Comparison of ENCODE assay signal across 2 cellular contexts in the genomic region with DNA sequence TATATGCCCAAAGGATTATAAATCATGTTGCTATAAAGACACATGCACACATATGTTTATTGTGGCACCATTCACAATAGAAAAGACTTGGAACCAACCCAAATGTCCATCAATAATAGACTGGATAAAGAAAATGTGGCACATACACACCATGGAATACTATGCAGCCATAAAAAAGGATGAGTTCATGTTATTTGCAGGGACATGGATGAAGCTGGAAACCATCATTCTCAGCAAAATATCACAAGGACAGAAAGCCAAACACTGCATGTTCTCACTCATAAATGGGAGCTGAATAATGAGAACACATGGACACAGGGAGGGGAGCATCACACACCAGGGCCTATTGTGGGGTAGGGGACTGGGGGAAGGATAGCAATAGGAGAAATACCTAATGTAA. TPM values are rescaled to one million over a fixed set of nuclear protein-coding genes. Genes with fewer than 3 reads are reported as not detected.
DNase-seq lines count a peak whose midpoint lies in the region; ATAC-seq, FAIRE-seq and TF ChIP-seq lines count a peak whose summit lies in the region.
"Not testable (repeated sequence)": the region's sequence is repeated elsewhere in the genome, so short reads cannot be mapped to it uniquely, and the experiment has no call there.

No MANE protein-coding gene starts in this region.

- not testable (repeated sequence) for TF ChIP-seq POLR2A in K562 (conservative IDR thresholded peaks at IDR 0.05)

- in situ Hi-C loops in K562 (cut with MboI), result not testable (repeated sequence)

- not testable (repeated sequence) for H3K9me3 ChIP-seq in HEK293 (ENCODE audit: control insufficient read depth, insufficient read depth, low read depth, low read length); K562 (replicated peaks; ENCODE audit: control insufficient read depth, insufficient read depth, low read depth, low read length)

- not testable (repeated sequence) for FAIRE-seq in K562 (lab: Jason Lieb, UNC)

- H3K4me2 ChIP-seq in K562 (ENCODE audit: insufficient read depth, low read length), result not testable (repeated sequence)

- POLR2A ChIA-PET in HEK293 (lab: Yijun Ruan, JAX); K562 (lab: Yijun Ruan, JAX): not testable (repeated sequence)

- H3K9me1 ChIP-seq in K562 (ENCODE audit: control insufficient read depth, insufficient read depth, low read length), result not testable (repeated sequence)

- H3K9ac ChIP-seq in K562 (ENCODE audit: insufficient read depth in 1 of 2, low read depth in 2 of 2, low read length in 2 of 2), result not testable (repeated sequence)

- TF ChIP-seq EP300 in K562 (IDR thresholded peaks at IDR 0.05; ENCODE audit: low read length), result not testable (repeated sequence)

- H3K27ac ChIP-seq in HEK293 (ENCODE audit: extremely low read depth, low read depth, low read length); K562 (ENCODE audit: extremely low read depth, low read depth, low read length): not testable (repeated sequence)

- not testable (repeated sequence) for H3K27me3 ChIP-seq in K562 (ENCODE audit: control insufficient read depth in 2 of 2, insufficient read depth in 2 of 2, low read length in 2 of 2)

- not testable (repeated sequence) for H4K20me1 ChIP-seq in K562 (replicated peaks; ENCODE audit: control insufficient read depth, insufficient read depth, low read length)

- not testable (repeated sequence) for H3K4me1 ChIP-seq in HEK293 (ENCODE audit: control insufficient read depth, insufficient read depth, low read length); K562 (replicated peaks in 1 of 2; ENCODE audit: control insufficient read depth in 2 of 2, insufficient read depth in 2 of 2, low read length in 2 of 2)

- not testable (repeated sequence) for BruUV-seq in K562 (replicated peaks; lab: Mats Ljungman, UMichigan)

- TF ChIP-seq CTCF in HEK293 (tag by site-specific recombination; IDR thresholded peaks at IDR 0.05); K562 (IDR thresholded peaks at IDR 0.05 in 2 of 3, conservative IDR thresholded peaks at IDR 0.05 in 1 of 3; ENCODE audit: insufficient read depth in 2 of 3, low read depth in 1 of 3, low read length in 3 of 3): not testable (repeated sequence)

- not testable (repeated sequence) for H3K4me3 ChIP-seq in HEK293 (ENCODE audit: low read depth, low read length); K562

- not testable (repeated sequence) for TF ChIP-seq RAD21 in K562 (CRISPR knock-in tag; conservative IDR thresholded peaks at IDR 0.05 in 1 of 2, IDR thresholded peaks at IDR 0.05 in 1 of 2)

- H3K36me3 ChIP-seq in HEK293 (ENCODE audit: control insufficient read depth in 2 of 2, insufficient read depth in 1 of 2, low read length in 2 of 2) (peaks cover 2 to 12% of the 10 kb centered on the region in 2 experiments; a peak in 1 of 3 replicates), K562 (ENCODE audit: control insufficient read depth, insufficient read depth, low read length) (peaks cover 13% of the 10 kb centered on the region; the same call in 2 of the 3 replicates)

- not testable (repeated sequence) for DNase-seq in K562 (ENCODE audit: extremely low read depth in 1 of 4, low spot score in 3 of 4)

- CTCF ChIA-PET in HEK293 (lab: Yijun Ruan, JAX), result interaction anchor here (8.4 kb wide), 1 partner anchor 187 kb away, joined by 137 read pairs; a partner anchor contains a TSS
- CTCF ChIA-PET in K562 (lab: Yijun Ruan, JAX; ENCODE audit: low intra/inter-chr PET ratio), result not testable (repeated sequence)

- intact Hi-C loops in K562 (cut with micrococcal nuclease), result not testable (repeated sequence)

- not testable (repeated sequence) for H2AFZ ChIP-seq in K562 (ENCODE audit: low read depth, low read length)

- not testable (repeated sequence) for H3K79me2 ChIP-seq in K562 (ENCODE audit: control insufficient read depth, insufficient read depth, low read length)

- not testable (repeated sequence) for ATAC-seq in K562

TF ChIP-seq in HEK293, 187 proteins besides CTCF, POLR2A, EP300 and RAD21:
- TF ChIP-seq, protein P1, sequence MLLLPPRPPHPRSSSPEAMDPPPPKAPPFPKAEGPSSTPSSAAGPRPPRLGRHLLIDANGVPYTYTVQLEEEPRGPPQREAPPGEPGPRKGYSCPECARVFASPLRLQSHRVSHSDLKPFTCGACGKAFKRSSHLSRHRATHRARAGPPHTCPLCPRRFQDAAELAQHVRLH (tag by site-specific recombination; IDR thresholded peaks at IDR 0.05), result 0 out of 2 replicates have a peak, but pooled peaks have one; percentile 27
- TF ChIP-seq ZNF146 (tag by site-specific recombination; IDR thresholded peaks at IDR 0.05), result peak; percentile 98

TF ChIP-seq in K562, 482 proteins besides CTCF, POLR2A, EP300 and RAD21:
- TF ChIP-seq BCOR (IDR thresholded peaks at IDR 0.05) (peak; percentile 43; the same call in 1 of the 2 replicates), KDM1A (IDR thresholded peaks at IDR 0.05) (peak; percentile 38 to 43; a peak in 3 of 4 replicates), ZNF146 (CRISPR knock-in tag; IDR thresholded peaks at IDR 0.05; ENCODE audit: unreplicated experiment) (peak; percentile 73)

RNA-seq across cellular contexts. Expression of a gene that starts 24.2 kb away (rescaled TPM):
- 28.7 and 34.6 TPM in 2 replicates for total RNA-seq in K562 (2011; cell fraction: chromatin; rRNA removed; ENCODE audit: low replicate concordance)
- 24.3 and 27.2 TPM in 2 replicates for total RNA-seq in K562 (2011; cell fraction: nucleolus; rRNA removed)
- 38.3 and 58.0 TPM in 2 replicates for total RNA-seq in K562 (2011; cell fraction: nucleoplasm; rRNA removed)
- total RNA-seq in K562 (2014; rRNA removed), result 22.8 and 26.5 TPM in 2 replicates
- total RNA-seq in K562 (2014; rRNA removed; fragmentation: Illumina TruSeq; extraction: Trizol), result 28.2 and 31.4 TPM in 2 replicates
- 38.2 and 39.7 TPM in 2 replicates for total RNA-seq in K562 (2015; rRNA removed; fragmentation: Illumina TruSeq; extraction: Trizol)
- 23.9 and 24.1 TPM in 2 replicates for total RNA-seq in K562 (2021)
- polyA plus RNA-seq in K562 (2011; rRNA removed), result 11.5 and 20.0 TPM in 2 replicates
- 9.6 TPM in 2 replicates for polyA plus RNA-seq in K562 (2011; cell fraction: cytosol; rRNA removed)
- polyA plus RNA-seq in K562 (2011; cell fraction: nucleus; rRNA removed), result 11.6 and 12.9 TPM in 2 replicates
- polyA plus RNA-seq in K562 (2012), result 22.1 and 28.2 TPM in 2 replicates
- polyA plus RNA-seq in K562 (2014; fragmentation: Illumina TruSeq; extraction: Trizol), result 27.0 and 29.7 TPM in 2 replicates
- 10 to 100 TPM; 11.3 to 17.0 TPM for polyA plus RNA-seq in K562 (2014; fragmentation: Nextera tagmentation; extraction: Ambion mirVana)
- polyA plus RNA-seq in K562 (2014; rRNA removed), result 18.9 and 20.7 TPM in 2 replicates
- polyA minus RNA-seq in K562 (2011; rRNA and poly(A)+ RNA removed), result 15.6 and 22.3 TPM in 2 replicates
- polyA minus RNA-seq in K562 (2011; cell fraction: cytosol; rRNA and poly(A)+ RNA removed), result 12.6 and 14.6 TPM in 2 replicates
- polyA minus RNA-seq in K562 (2011; cell fraction: nucleus; rRNA and poly(A)+ RNA removed), result 10.2 and 15.2 TPM in 2 replicates

RNA-seq across cellular contexts. Expression of a gene that starts 35.3 kb away (rescaled TPM):
- 7.4 and 16.8 TPM in 2 replicates for total RNA-seq in K562 (2011; cell fraction: chromatin; rRNA removed; ENCODE audit: low replicate concordance)
- 17.1 and 29.2 TPM in 2 replicates for total RNA-seq in K562 (2011; cell fraction: nucleolus; rRNA removed)
- total RNA-seq in K562 (2011; cell fraction: nucleoplasm; rRNA removed), result 11.0 and 14.4 TPM in 2 replicates
- 23.4 and 25.4 TPM in 2 replicates for total RNA-seq in K562 (2014; rRNA removed)
- 4.3 and 4.8 TPM in 2 replicates for total RNA-seq in K562 (2014; rRNA removed; fragmentation: Illumina TruSeq; extraction: Trizol)
- total RNA-seq in K562 (2015; rRNA removed; fragmentation: Illumina TruSeq; extraction: Trizol), result 5.5 and 5.7 TPM in 2 replicates
- 26.7 and 33.1 TPM in 2 replicates for total RNA-seq in K562 (2021)
- polyA plus RNA-seq in K562 (2011; rRNA removed), result 4.5 and 9.5 TPM in 2 replicates
- 4.6 and 46.8 TPM in 2 replicates for polyA plus RNA-seq in K562 (2011; cell fraction: cytosol; rRNA removed)
- 3.1 and 13.4 TPM in 2 replicates for polyA plus RNA-seq in K562 (2011; cell fraction: nucleus; rRNA removed)
- 11.4 and 15.1 TPM in 2 replicates for polyA plus RNA-seq in K562 (2012)
- polyA plus RNA-seq in K562 (2014; fragmentation: Illumina TruSeq; extraction: Trizol), result 4.2 and 4.7 TPM in 2 replicates
- polyA plus RNA-seq in K562 (2014; fragmentation: Nextera tagmentation; extraction: Ambion mirVana), result 1 to 10 TPM; 1.1 to 1.9 TPM
- 16.2 and 21.5 TPM in 2 replicates for polyA plus RNA-seq in K562 (2014; rRNA removed)
- polyA minus RNA-seq in K562 (2011; rRNA and poly(A)+ RNA removed), result 1.9 and 7.4 TPM in 2 replicates
- 10.8 and 23.4 TPM in 2 replicates for polyA minus RNA-seq in K562 (2011; cell fraction: cytosol; rRNA and poly(A)+ RNA removed)
- 8.1 and 17.0 TPM in 2 replicates for polyA minus RNA-seq in K562 (2011; cell fraction: nucleus; rRNA and poly(A)+ RNA removed)
